Comparison of ENCODE assay signal across 8 cellular contexts in genomic region chr6:28105286-28105685, GRCh38. TPM values are rescaled to one million over a fixed set of nuclear protein-coding genes. Genes with fewer than 3 reads are reported as not detected.
DNase-seq lines count a peak whose midpoint lies in the region; ATAC-seq and TF ChIP-seq lines count a peak whose summit lies in the region.

No MANE protein-coding gene starts in this region.

- TF ChIP-seq CTCF in endothelial cell (IDR thresholded peaks at IDR 0.05; ENCODE audit: unreplicated experiment) (no peak), natural killer cell (IDR thresholded peaks at IDR 0.05) (no peak)

- peaks cover 9% of the 10 kb centered on the region for H3K27me3 Mint-ChIP-seq in endothelial cell (ENCODE audit: unreplicated experiment)
- peaks cover 16 to 23% of the 10 kb centered on the region in 2 donors for H3K27me3 Mint-ChIP-seq in natural killer cell (ENCODE audit: low read depth in 2 of 2)

- H3K36me3 Mint-ChIP-seq in endothelial cell (ENCODE audit: low read depth, unreplicated experiment) (no peaks in the 10 kb centered on the region), natural killer cell (no peaks in the 10 kb centered on the region)

- intact Hi-C loops in natural killer cell (cut with micrococcal nuclease), result no loop called here

- H3K27me3 ChIP-seq in HAP-1 (ENCODE audit: low read depth), result no peaks in the 10 kb centered on the region

- H3K4me1 Mint-ChIP-seq in endothelial cell (ENCODE audit: unreplicated experiment) (peaks cover 2% of the 10 kb centered on the region), natural killer cell (peaks cover 11 to 12% of the 10 kb centered on the region in 2 donors)

- H3K36me3 ChIP-seq in HAP-1 (replicated peaks), result no peaks in the 10 kb centered on the region

- in situ Hi-C loops in HAP-1 (cut with MboI; ENCODE audit: low sequenced_read_pairs), result no loop called here

- H3K9me3 ChIP-seq in HAP-1, result no peaks in the 10 kb centered on the region

- peak overlapping the region; percentile 96 for H3K4me3 Mint-ChIP-seq in endothelial cell (ENCODE audit: unreplicated experiment)
- H3K4me3 Mint-ChIP-seq in natural killer cell, result peak overlapping the region; percentile 86

- DNase-seq in Daoy (ENCODE audit: low read depth), result peak; percentile 14
- peak; percentile 26 for DNase-seq in HEK293T (ENCODE audit: extremely low spot score)
- DNase-seq in SHP77 treated with DMSO at 0.1 percent for 48 hours (lab: John Stamatoyannopoulos, UW), result peak; percentile 25
- no peak for DNase-seq in endothelial cell (ENCODE audit: low spot score)
- no peak for DNase-seq in natural killer cell
- DNase-seq in HK-2 (ENCODE audit: unreplicated experiment), result no peak
- no peak for DNase-seq in mucosa of gallbladder (ENCODE audit: low spot score)
- DNase-seq in HAP-1 (ENCODE audit: low spot score in 2 of 2), result no peak

- ATAC-seq in natural killer cell, result no peak

- H3K4me1 ChIP-seq in HAP-1, result no peaks in the 10 kb centered on the region

- H3K4me3 ChIP-seq in HAP-1, result no peak overlapping the region

- POLR2A ChIA-PET in HEK293T (lab: Yijun Ruan, JAX), result interaction anchor here (0.7 to 2.2 kb wide), 26 partner anchors 9 to 281 kb away, joined by 3 to 24 read pairs (median 4); partner anchors contain the start of genes ZKSCAN8, ZSCAN16, ZSCAN26 and ZSCAN31

- CTCF ChIA-PET in HEK293T (lab: Yijun Ruan, JAX), result interaction anchor here (0.6 to 1.0 kb wide), 4 partner anchors 23 to 318 kb away, joined by 3 to 8 read pairs (median 4); no protein-coding TSS in a partner anchor

- H3K27ac Mint-ChIP-seq in endothelial cell (ENCODE audit: unreplicated experiment), result no peak overlapping the region
- peak overlapping the region; percentile 75 to 89 for H3K27ac Mint-ChIP-seq in natural killer cell

- H3K9me3 Mint-ChIP-seq in endothelial cell (ENCODE audit: unreplicated experiment) (no peaks in the 10 kb centered on the region), natural killer cell (no peaks in the 10 kb centered on the region)

TF ChIP-seq in HEK293T, 16 proteins besides CTCF, POLR2A, EP300 and RAD21:
- TF ChIP-seq HDGF (IDR thresholded peaks at IDR 0.05; ENCODE audit: borderline replicate concordance) (no peak), ELF4 (IDR thresholded peaks at IDR 0.05) (no peak), FOXK2 (IDR thresholded peaks at IDR 0.05) (no peak), FOXA1 (IDR thresholded peaks at IDR 0.05) (no peak), BHLHE40 (IDR thresholded peaks at IDR 0.05; ENCODE audit: borderline replicate concordance) (no peak), SP1 (IDR thresholded peaks at IDR 0.05) (no peak), LEF1 (IDR thresholded peaks at IDR 0.05; ENCODE audit: borderline replicate concordance) (no peak), NFRKB (IDR thresholded peaks at IDR 0.05) (no peak), ZNF384 (IDR thresholded peaks at IDR 0.05) (no peak), TARDBP (IDR thresholded peaks at IDR 0.05) (no peak), SUZ12 (IDR thresholded peaks at IDR 0.05) (no peak), FOXM1 (IDR thresholded peaks at IDR 0.05; ENCODE audit: borderline replicate concordance) (no peak), ARNT (IDR thresholded peaks at IDR 0.05) (no peak), CTBP1 (IDR thresholded peaks at IDR 0.05; ENCODE audit: borderline replicate concordance) (no peak), L3MBTL2 (conservative IDR thresholded peaks at IDR 0.05) (no peak)
- TF ChIP-seq, protein P1, sequence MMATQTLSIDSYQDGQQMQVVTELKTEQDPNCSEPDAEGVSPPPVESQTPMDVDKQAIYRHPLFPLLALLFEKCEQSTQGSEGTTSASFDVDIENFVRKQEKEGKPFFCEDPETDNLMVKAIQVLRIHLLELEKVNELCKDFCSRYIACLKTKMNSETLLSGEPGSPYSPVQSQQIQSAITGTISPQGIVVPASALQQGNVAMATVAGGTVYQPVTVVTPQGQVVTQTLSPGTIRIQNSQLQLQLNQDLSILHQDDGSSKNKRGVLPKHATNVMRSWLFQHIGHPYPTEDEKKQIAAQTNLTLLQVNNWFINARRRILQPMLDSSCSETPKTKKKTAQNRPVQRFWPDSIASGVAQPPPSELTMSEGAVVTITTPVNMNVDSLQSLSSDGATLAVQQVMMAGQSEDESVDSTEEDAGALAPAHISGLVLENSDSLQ (IDR thresholded peaks at IDR 0.05), result no peak

RNA-seq across cellular contexts. Expression of gene ZSCAN16, which starts 19.1 kb away (rescaled TPM):
- total RNA-seq in Daoy (2014; rRNA removed; shearing (Covaris generic)), result 3.5 and 4.8 TPM in 2 replicates
- total RNA-seq in endothelial cell (ENCODE audit: unreplicated experiment) (6.5 TPM), natural killer cell (1 to 10 TPM; 7.7 to 9.1 (median 7.8) TPM), mucosa of gallbladder (5.8 TPM)

RNA-seq across cellular contexts. Expression of gene ZNF165, which starts 24.9 kb away (rescaled TPM):
- total RNA-seq in Daoy (2014; rRNA removed; shearing (Covaris generic)), result 0.71 and 2.2 TPM in 2 replicates
- total RNA-seq in endothelial cell (ENCODE audit: unreplicated experiment) (1.4 TPM), natural killer cell (1 to 10 TPM in 1 of 3 donors, under 1 TPM in 2; 0.61 to 2.2 (median 0.85) TPM), mucosa of gallbladder (1.5 TPM)

RNA-seq across cellular contexts. Expression of gene ZKSCAN8, which starts 36.4 kb away (rescaled TPM):
- 11.9 and 16.3 TPM in 2 replicates for total RNA-seq in Daoy (2014; rRNA removed; shearing (Covaris generic))
- total RNA-seq in endothelial cell (ENCODE audit: unreplicated experiment) (29.5 TPM), natural killer cell (10 to 100 TPM; 38.0 to 42.5 (median 39.2) TPM), mucosa of gallbladder (16.5 TPM)

Comparison
In these comparisons a context has a peak if more than half of its experiments do, and no peak if none do; other contexts are left out.
1. DNase-seq: peak in Daoy (single experiment), HEK293T (single experiment) and SHP77 treated with DMSO at 0.1 percent for 48 hours (single experiment); none in endothelial cell (single experiment), natural killer cell (single experiment), HK-2 (single experiment), mucosa of gallbladder (single experiment) and HAP-1 (0 of 2).